Comparison of ENCODE assay signal across 26 cellular contexts in the genomic region with DNA sequence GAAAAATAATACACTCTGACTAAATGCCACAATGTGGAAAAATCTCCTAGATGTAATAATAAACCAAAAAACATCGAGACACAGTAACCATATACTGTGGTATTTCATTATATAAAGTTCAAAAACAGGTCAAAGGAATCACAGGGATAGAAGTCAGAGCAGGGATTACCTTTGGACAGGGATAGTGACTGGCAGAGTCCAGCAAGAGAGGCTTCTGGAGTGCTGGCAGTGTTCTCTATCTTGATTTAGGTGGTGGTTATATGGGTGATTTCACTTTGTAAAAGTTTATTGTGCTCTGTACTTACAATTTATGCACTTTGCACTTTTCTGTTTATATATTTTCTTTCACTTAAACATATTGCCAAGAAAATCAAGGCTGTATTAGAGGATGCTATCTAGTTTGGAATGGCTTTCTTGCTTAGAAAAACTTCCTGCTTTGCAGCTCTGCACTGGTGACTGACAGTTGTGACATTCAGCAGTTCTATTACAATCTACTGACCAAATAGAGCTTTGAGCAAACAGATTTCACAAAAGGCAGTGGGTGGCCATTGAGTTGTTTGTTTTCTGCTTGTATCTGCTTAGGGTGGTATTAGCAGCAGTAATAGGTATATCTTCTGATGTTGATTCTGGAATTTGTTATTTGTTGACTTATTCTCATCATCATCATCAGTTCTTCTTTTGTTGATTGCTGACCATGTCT.
DNase-seq lines count a peak whose midpoint lies in the region; ATAC-seq and TF ChIP-seq lines count a peak whose summit lies in the region.
"Had no signal": no experiment of that assay in that cellular context is flagged by ENCODE, and none has a peak within 500 bp of the region (broad histone marks: within the 10 kb centered on the region; RNA-seq: fewer than 3 reads in every experiment).

No MANE protein-coding gene starts in this region.

- H3K27me3 ChIP-seq in SK-N-SH (ENCODE audit: insufficient read depth), result no peaks in the 10 kb centered on the region
- H3K27me3 ChIP-seq: esophagus muscularis mucosa, gastrocnemius medialis, ovary, thyroid gland had no signal

- H3F3A ChIP-seq in SK-N-SH (replicated peaks; ENCODE audit: insufficient read depth), result no peaks in the 10 kb centered on the region

- H3K4me1 Mint-ChIP-seq in memory B cell, result peaks cover 4% of the 10 kb centered on the region
- H3K4me1 Mint-ChIP-seq: activated naive CD8-positive, alpha-beta T cell treated with anti-CD3 and anti-CD28 coated beads for 36 hours had no signal

- CTCF ChIA-PET in SK-N-SH (lab: Yijun Ruan, JAX), result interaction anchor here (1.0 to 2.8 kb wide), 7 partner anchors 9 to 187 kb away, joined by 3 to 17 read pairs (median 3); no protein-coding TSS in a partner anchor

- no peak for ATAC-seq in memory B cell (ENCODE audit: low read depth)
- ATAC-seq in GM19328 (IDR thresholded peaks at IDR 0.05; ENCODE audit: unreplicated experiment), result no peak
- no peak for ATAC-seq in HG03025 (IDR thresholded peaks at IDR 0.05; ENCODE audit: low FRiP score, unreplicated experiment)
- ATAC-seq: gastrocnemius medialis, GM12878, natural killer cell, right cardiac atrium had no signal

- H3K27ac ChIP-seq in SK-N-SH (ENCODE audit: low read depth in 2 of 2, low read length in 1 of 2), result peak overlapping the region in 1 of 2 experiments; percentile 98; a peak in 2 of 4 replicates
- H3K27ac ChIP-seq: esophagus muscularis mucosa, gastrocnemius medialis, ovary, SK-N-MC, thyroid gland had no signal

- no peak overlapping the region for H3K4me2 ChIP-seq in SK-N-SH

- H2AFZ ChIP-seq in SK-N-SH (ENCODE audit: low read depth), result no peak overlapping the region

- H4K20me1 ChIP-seq in SK-N-SH (ENCODE audit: insufficient read depth), result no peaks in the 10 kb centered on the region

- peaks cover 3% of the 10 kb centered on the region in 2 experiments for H3K36me3 ChIP-seq in SK-N-SH (replicated peaks in 1 of 2; ENCODE audit: control insufficient read depth in 1 of 2, insufficient read depth in 2 of 2, low read length in 1 of 2)
- H3K36me3 ChIP-seq: esophagus muscularis mucosa, gastrocnemius medialis, ovary, thyroid gland had no signal

- no peaks in the 10 kb centered on the region for H3K79me2 ChIP-seq in SK-N-SH (ENCODE audit: insufficient read depth)

- no peak overlapping the region for H3K4me3 ChIP-seq in SK-N-SH (ENCODE audit: low read depth in 2 of 2, low read length in 1 of 2)
- H3K4me3 ChIP-seq: esophagus muscularis mucosa, gastrocnemius medialis, GM12878, ovary, SK-N-MC, thyroid gland had no signal

- DNase-seq in DMS153 (lab: John Stamatoyannopoulos, UW), result peak; percentile 43
- peak; percentile 60 for DNase-seq in NCI-H1092 treated with DMSO at 0.1 percent for 48 hours (lab: John Stamatoyannopoulos, UW)
- DNase-seq in SK-N-SH, result no peak
- no peak for DNase-seq in memory B cell (ENCODE audit: low spot score in 2 of 2)
- no peak for DNase-seq in kidney tubule cell (ENCODE audit: low spot score)
- DNase-seq in anterior cingulate cortex (lab: John Stamatoyannopoulos, UW), result no peak
- DNase-seq: activated CD4-positive, alpha-beta T cell treated with anti-CD3 and anti-CD28 coated beads, Interleukin-2, amount 50 U/mL, for 4 hours; activated CD8-positive, alpha-beta memory T cell treated with anti-CD3 and anti-CD28 coated beads, Interleukin-2, amount 50 U/mL, for 4 hours; activated naive CD8-positive, alpha-beta T cell treated with anti-CD3 and anti-CD28 coated beads for 36 hours; CD4-positive, alpha-beta T cell; DND-41; effector memory CD4-positive, alpha-beta T cell; gastrocnemius medialis; Kasumi-1; mesenchymal stem cell; natural killer cell; NCI-H226; ovary; right cardiac atrium; thyroid gland had no signal

- no peak overlapping the region for H3K9ac ChIP-seq in SK-N-SH

- TF ChIP-seq CTCF in SK-N-SH (IDR thresholded peaks at IDR 0.05), result no peak

- H3K27me3 Mint-ChIP-seq in memory B cell, result no peaks in the 10 kb centered on the region
- H3K27me3 Mint-ChIP-seq: activated naive CD8-positive, alpha-beta T cell treated with anti-CD3 and anti-CD28 coated beads for 36 hours; CD4-positive, alpha-beta T cell; stimulated activated naive CD8-positive, alpha-beta T cell treated with anti-CD3 and anti-CD28 coated beads, Interleukin-15, Interleukin-2, amounts not matched to agents 100 ng/mL and 50 ng/mL, for 24 hours had no signal

- POLR2A ChIA-PET in SK-N-SH (lab: Yijun Ruan, JAX), result interaction anchor here (0.6 kb wide), 1 partner anchor 36 kb away, joined by 3 read pairs; no protein-coding TSS in a partner anchor

- WGBS in SK-N-SH (ENCODE audit: low lambda C conversion rate), result 75% methylated on average over 1 of the region's 1 CpG

- no peaks in the 10 kb centered on the region for H3K9me3 ChIP-seq in SK-N-SH
- H3K9me3 ChIP-seq: esophagus muscularis mucosa, gastrocnemius medialis, ovary, thyroid gland had no signal

- TF ChIP-seq EP300 in SK-N-SH (IDR thresholded peaks at IDR 0.05; ENCODE audit: borderline replicate concordance in 1 of 2, low read depth in 1 of 2, low read length in 1 of 2), result 0 out of 4 replicates have a peak, but pooled peaks of 1 of the 2 experiments have one; percentile 37

- H3K4me1 ChIP-seq in SK-N-SH (ENCODE audit: control insufficient read depth in 1 of 2, insufficient read depth in 2 of 2, low read depth in 1 of 2, low read length in 1 of 2), result peaks cover 4 to 68% of the 10 kb centered on the region in 2 experiments; a peak in 3 of 4 replicates
- H3K4me1 ChIP-seq: esophagus muscularis mucosa had no signal

- peaks cover 11% of the 10 kb centered on the region for H3K36me3 Mint-ChIP-seq in memory B cell
- H3K36me3 Mint-ChIP-seq: natural killer cell had no signal

- no peak; the same call in 1 of the 2 replicates for TF ChIP-seq RAD21 in SK-N-SH (IDR thresholded peaks at IDR 0.05; ENCODE audit: low read length)

- no peaks in the 10 kb centered on the region for H3K9me3 Mint-ChIP-seq in memory B cell
- H3K9me3 Mint-ChIP-seq: activated naive CD8-positive, alpha-beta T cell treated with anti-CD3 and anti-CD28 coated beads for 36 hours; CD4-positive, alpha-beta T cell; natural killer cell; stimulated activated naive CD8-positive, alpha-beta T cell treated with anti-CD3 and anti-CD28 coated beads, Interleukin-15, Interleukin-2, amounts not matched to agents 100 ng/mL and 50 ng/mL, for 24 hours had no signal

- no peak overlapping the region for H3K4me3 Mint-ChIP-seq in memory B cell
- H3K4me3 Mint-ChIP-seq: activated naive CD8-positive, alpha-beta T cell treated with anti-CD3 and anti-CD28 coated beads for 36 hours; CD4-positive, alpha-beta T cell; natural killer cell; stimulated activated naive CD8-positive, alpha-beta T cell treated with anti-CD3 and anti-CD28 coated beads, Interleukin-15, Interleukin-2, amounts not matched to agents 100 ng/mL and 50 ng/mL, for 24 hours had no signal

- peak overlapping the region; percentile 12 for H3K27ac Mint-ChIP-seq in memory B cell
- H3K27ac Mint-ChIP-seq: activated naive CD8-positive, alpha-beta T cell treated with anti-CD3 and anti-CD28 coated beads for 36 hours; CD4-positive, alpha-beta T cell; natural killer cell; stimulated activated naive CD8-positive, alpha-beta T cell treated with anti-CD3 and anti-CD28 coated beads, Interleukin-15, Interleukin-2, amounts not matched to agents 100 ng/mL and 50 ng/mL, for 24 hours had no signal

- no peaks in the 10 kb centered on the region for H3K9me2 ChIP-seq in SK-N-SH

TF ChIP-seq in SK-N-SH, 30 proteins besides CTCF, POLR2A, EP300 and RAD21:
- TF ChIP-seq EZH2phosphoT487 (IDR thresholded peaks at IDR 0.05; ENCODE audit: borderline replicate concordance, low read depth) (no peak), MXI1 (IDR thresholded peaks at IDR 0.05; ENCODE audit: low read depth, low read length) (0 out of 2 replicates have a peak, but pooled peaks have one; percentile 23), GABPA (IDR thresholded peaks at IDR 0.05; ENCODE audit: low read depth) (no peak)
- TF ChIP-seq, protein P1, sequence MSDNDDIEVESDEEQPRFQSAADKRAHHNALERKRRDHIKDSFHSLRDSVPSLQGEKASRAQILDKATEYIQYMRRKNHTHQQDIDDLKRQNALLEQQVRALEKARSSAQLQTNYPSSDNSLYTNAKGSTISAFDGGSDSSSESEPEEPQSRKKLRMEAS (IDR thresholded peaks at IDR 0.05; ENCODE audit: low read depth), result no peak
- TF ChIP-seq, protein P2, sequence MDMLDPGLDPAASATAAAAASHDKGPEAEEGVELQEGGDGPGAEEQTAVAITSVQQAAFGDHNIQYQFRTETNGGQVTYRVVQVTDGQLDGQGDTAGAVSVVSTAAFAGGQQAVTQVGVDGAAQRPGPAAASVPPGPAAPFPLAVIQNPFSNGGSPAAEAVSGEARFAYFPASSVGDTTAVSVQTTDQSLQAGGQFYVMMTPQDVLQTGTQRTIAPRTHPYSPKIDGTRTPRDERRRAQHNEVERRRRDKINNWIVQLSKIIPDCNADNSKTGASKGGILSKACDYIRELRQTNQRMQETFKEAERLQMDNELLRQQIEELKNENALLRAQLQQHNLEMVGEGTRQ (IDR thresholded peaks at IDR 0.05; ENCODE audit: borderline replicate concordance, low read depth, low read length), result no peak
- TF ChIP-seq, protein P3, sequence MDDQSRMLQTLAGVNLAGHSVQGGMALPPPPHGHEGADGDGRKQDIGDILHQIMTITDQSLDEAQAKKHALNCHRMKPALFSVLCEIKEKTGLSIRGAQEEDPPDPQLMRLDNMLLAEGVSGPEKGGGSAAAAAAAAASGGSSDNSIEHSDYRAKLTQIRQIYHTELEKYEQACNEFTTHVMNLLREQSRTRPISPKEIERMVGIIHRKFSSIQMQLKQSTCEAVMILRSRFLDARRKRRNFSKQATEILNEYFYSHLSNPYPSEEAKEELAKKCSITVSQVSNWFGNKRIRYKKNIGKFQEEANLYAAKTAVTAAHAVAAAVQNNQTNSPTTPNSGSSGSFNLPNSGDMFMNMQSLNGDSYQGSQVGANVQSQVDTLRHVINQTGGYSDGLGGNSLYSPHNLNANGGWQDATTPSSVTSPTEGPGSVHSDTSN (IDR thresholded peaks at IDR 0.05), result 0 out of 2 replicates have a peak, but pooled peaks have one; percentile 9
TF ChIP-seq in SK-N-SH: peak in this region for 2.

Comparison
In these comparisons a context has a peak if more than half of its experiments do, and no peak if none do; other contexts are left out.
1. DNase-seq: peak in DMS153 (single experiment) and NCI-H1092 treated with DMSO at 0.1 percent for 48 hours (single experiment); none in SK-N-SH (single experiment), memory B cell (0 of 2), kidney tubule cell (single experiment) and anterior cingulate cortex (0 of 58).